ENCODE assay signal across 1 cellular context in genomic region chr2:241903121-241904010, GRCh38.
TF ChIP-seq lines count a peak whose summit lies in the region.

No MANE protein-coding gene starts in this region.

TF ChIP-seq in HepG2, 621 proteins besides CTCF, POLR2A, EP300 and RAD21 (continued from another document):
- TF ChIP-seq RNF219 (CRISPR knock-in tag; IDR thresholded peaks at IDR 0.05) (no peak), JUND (CRISPR knock-in tag; IDR thresholded peaks at IDR 0.05) (peak; percentile 10; the same call in 1 of the 2 replicates), TEF (CRISPR knock-in tag; IDR thresholded peaks at IDR 0.05) (no peak), THAP9 (CRISPR knock-in tag; IDR thresholded peaks at IDR 0.05; ENCODE audit: borderline replicate concordance) (no peak), ZNF557 (CRISPR knock-in tag; IDR thresholded peaks at IDR 0.05) (no peak)
